Comparison of ENCODE assay signal across 13 cellular contexts in the genomic region with DNA sequence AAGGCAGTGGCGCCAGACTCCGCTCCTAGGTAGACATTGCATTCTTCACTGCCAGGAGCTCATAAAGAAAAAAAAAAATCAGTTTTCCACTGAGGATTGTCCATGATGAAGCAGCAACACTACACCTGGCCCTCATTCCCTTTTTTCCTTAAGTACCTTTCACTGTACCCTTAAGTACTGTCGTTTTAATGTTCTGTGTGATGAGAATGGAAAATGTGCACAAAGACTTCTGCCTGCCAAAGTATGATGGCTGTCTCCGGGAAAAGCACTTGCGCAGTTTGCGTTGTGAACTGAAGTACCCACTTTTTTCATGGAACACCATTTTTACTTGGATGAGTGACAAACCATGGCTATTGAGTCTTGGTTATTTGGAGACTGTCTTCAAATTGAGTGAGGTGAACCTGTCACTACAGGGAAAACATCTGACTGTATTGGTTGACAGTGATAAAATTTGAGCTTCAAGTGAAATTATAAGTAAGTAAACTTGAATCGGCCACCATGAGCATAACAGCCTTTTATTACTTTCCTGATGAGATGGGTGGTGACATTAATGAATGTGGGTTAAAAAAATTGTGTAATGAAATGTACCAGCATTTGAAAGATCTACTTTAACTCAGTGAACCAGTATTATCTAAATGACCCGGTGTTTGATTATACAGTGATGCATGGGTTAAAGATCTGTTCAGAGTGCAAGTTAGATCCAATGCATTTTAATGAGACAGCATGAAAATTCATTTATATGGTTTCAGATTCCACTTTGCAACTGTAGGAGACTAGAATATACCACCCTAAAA.
DNase-seq lines count a peak whose midpoint lies in the region; ATAC-seq and TF ChIP-seq lines count a peak whose summit lies in the region.
"Had no signal": no experiment of that assay in that cellular context is flagged by ENCODE, and none has a peak within 500 bp of the region (broad histone marks: within the 10 kb centered on the region; RNA-seq: fewer than 3 reads in every experiment).

No MANE protein-coding gene starts in this region.

- no peaks in the 10 kb centered on the region for H3K27me3 Mint-ChIP-seq in activated CD8-positive, alpha-beta T cell treated with anti-CD3 and anti-CD28 coated beads, Interleukin-2, amount 10 ng/mL, durations not matched to agents 7 days and 5 days (ENCODE audit: low read depth)
- no peaks in the 10 kb centered on the region for H3K27me3 Mint-ChIP-seq in natural killer cell treated with Interleukin-12 subunit alpha and Interleukin-12 subunit beta and Interleukin-15 and Interleukin-18, amount 100 ng/mL, for 72 hours

- CTCF ChIA-PET in SK-N-SH (lab: Yijun Ruan, JAX) = no interaction called here
- CTCF ChIA-PET in activated CD8-positive, alpha-beta T cell treated with anti-CD3 and anti-CD28 coated beads, Interleukin-2, amount 10 ng/mL, durations not matched to agents 7 days and 5 days (lab: Charles Lee) = interaction anchor here (1.1 kb wide), 1 partner anchor 10 kb away, joined by 3 read pairs; no protein-coding TSS in a partner anchor

- TF ChIP-seq CTCF in SK-N-SH (IDR thresholded peaks at IDR 0.05) (no peak), thyroid gland (IDR thresholded peaks at IDR 0.05) (no peak)

- H3K27me3 ChIP-seq in SK-N-SH (ENCODE audit: insufficient read depth) (no peaks in the 10 kb centered on the region), thyroid gland (no peaks in the 10 kb centered on the region)
- H3K27me3 ChIP-seq: suprapubic skin had no signal

- H3K4me1 ChIP-seq in SK-N-SH (ENCODE audit: control insufficient read depth in 1 of 2, insufficient read depth in 2 of 2, low read depth in 1 of 2, low read length in 1 of 2) (peaks cover 0 to 29% of the 10 kb centered on the region in 2 experiments; a peak in 3 of 4 replicates), thyroid gland (no peaks in the 10 kb centered on the region)

- no peak for TF ChIP-seq RAD21 in SK-N-SH (IDR thresholded peaks at IDR 0.05; ENCODE audit: low read length)

- H3F3A ChIP-seq in SK-N-SH (replicated peaks; ENCODE audit: insufficient read depth) = peaks cover 20% of the 10 kb centered on the region

- no peak for TF ChIP-seq POLR2A in thyroid gland (IDR thresholded peaks at IDR 0.05)

- H4K20me1 ChIP-seq in SK-N-SH (ENCODE audit: insufficient read depth) = no peaks in the 10 kb centered on the region

- H3K9me2 ChIP-seq in SK-N-SH = no peaks in the 10 kb centered on the region

- no peak for TF ChIP-seq EP300 in SK-N-SH (IDR thresholded peaks at IDR 0.05; ENCODE audit: borderline replicate concordance in 1 of 2, low read depth in 1 of 2, low read length in 1 of 2)

- 90% methylated on average over 8 of the region's 8 CpGs for WGBS in SK-N-SH (ENCODE audit: low lambda C conversion rate)
- 89% methylated on average over 8 of the region's 8 CpGs for WGBS in thyroid gland, 2 donors

- ATAC-seq in SK-N-SH treated with all-trans-retinoic acid at 6 μM for 48 hours = no peak
- ATAC-seq in activated CD8-positive, alpha-beta T cell treated with anti-CD3 and anti-CD28 coated beads, Interleukin-2, amount 10 ng/mL, durations not matched to agents 7 days and 5 days = no peak
- ATAC-seq in natural killer cell treated with Interleukin-12 subunit alpha and Interleukin-12 subunit beta and Interleukin-15 and Interleukin-18, amount 100 ng/mL, for 72 hours = no peak
- ATAC-seq: Panc1 had no signal

- no peaks in the 10 kb centered on the region for H3K9me3 Mint-ChIP-seq in activated CD8-positive, alpha-beta T cell treated with anti-CD3 and anti-CD28 coated beads, Interleukin-2, amount 10 ng/mL, durations not matched to agents 7 days and 5 days (ENCODE audit: insufficient read depth)
- no peaks in the 10 kb centered on the region for H3K9me3 Mint-ChIP-seq in natural killer cell treated with Interleukin-12 subunit alpha and Interleukin-12 subunit beta and Interleukin-15 and Interleukin-18, amount 100 ng/mL, for 72 hours

- H3K9me3 ChIP-seq in SK-N-SH (no peaks in the 10 kb centered on the region), thyroid gland (no peaks in the 10 kb centered on the region)
- H3K9me3 ChIP-seq: suprapubic skin had no signal

- H3K4me3 Mint-ChIP-seq in activated CD8-positive, alpha-beta T cell treated with anti-CD3 and anti-CD28 coated beads, Interleukin-2, amount 10 ng/mL, durations not matched to agents 7 days and 5 days = peak overlapping the region; percentile 47
- peak overlapping the region; percentile 66 for H3K4me3 Mint-ChIP-seq in natural killer cell treated with Interleukin-12 subunit alpha and Interleukin-12 subunit beta and Interleukin-15 and Interleukin-18, amount 100 ng/mL, for 72 hours
- H3K4me3 Mint-ChIP-seq: neural crest cell had no signal

- peaks cover 46% of the 10 kb centered on the region for H3K36me3 Mint-ChIP-seq in activated CD8-positive, alpha-beta T cell treated with anti-CD3 and anti-CD28 coated beads, Interleukin-2, amount 10 ng/mL, durations not matched to agents 7 days and 5 days (ENCODE audit: low read depth)
- H3K36me3 Mint-ChIP-seq in natural killer cell treated with Interleukin-12 subunit alpha and Interleukin-12 subunit beta and Interleukin-15 and Interleukin-18, amount 100 ng/mL, for 72 hours = no peaks in the 10 kb centered on the region

- peaks cover 84% of the 10 kb centered on the region for H3K4me1 Mint-ChIP-seq in activated CD8-positive, alpha-beta T cell treated with anti-CD3 and anti-CD28 coated beads, Interleukin-2, amount 10 ng/mL, durations not matched to agents 7 days and 5 days (ENCODE audit: low read depth)
- peaks cover 53 to 54% of the 10 kb centered on the region in 2 donors for H3K4me1 Mint-ChIP-seq in natural killer cell treated with Interleukin-12 subunit alpha and Interleukin-12 subunit beta and Interleukin-15 and Interleukin-18, amount 100 ng/mL, for 72 hours (ENCODE audit: low read depth in 2 of 2)
- H3K4me1 Mint-ChIP-seq: neural crest cell had no signal

- H2AFZ ChIP-seq in SK-N-SH (ENCODE audit: low read depth) = no peak overlapping the region; the same call in 1 of the 2 replicates

- H3K4me3 ChIP-seq in SK-N-SH (ENCODE audit: low read depth in 2 of 2, low read length in 1 of 2) = no peak overlapping the region
- no peak overlapping the region for H3K4me3 ChIP-seq in thyroid gland (replicated peaks in 1 of 3)
- H3K4me3 ChIP-seq: suprapubic skin had no signal

- no peak overlapping the region for H3K9ac ChIP-seq in SK-N-SH

- H3K27ac Mint-ChIP-seq in activated CD8-positive, alpha-beta T cell treated with anti-CD3 and anti-CD28 coated beads, Interleukin-2, amount 10 ng/mL, durations not matched to agents 7 days and 5 days = peak overlapping the region; percentile 92
- peak overlapping the region; percentile 86 to 91 for H3K27ac Mint-ChIP-seq in natural killer cell treated with Interleukin-12 subunit alpha and Interleukin-12 subunit beta and Interleukin-15 and Interleukin-18, amount 100 ng/mL, for 72 hours

- peak overlapping the region; percentile 35; the same call in 1 of the 2 replicates for H3K4me2 ChIP-seq in SK-N-SH

- H3K27ac ChIP-seq in SK-N-SH (ENCODE audit: low read depth in 2 of 2, low read length in 1 of 2) (peak overlapping the region in 1 of 2 experiments; percentile 62; a peak in 2 of 4 replicates), thyroid gland (no peak overlapping the region)
- H3K27ac ChIP-seq: suprapubic skin had no signal

- H3K36me3 ChIP-seq in SK-N-SH (replicated peaks in 1 of 2; ENCODE audit: control insufficient read depth in 1 of 2, insufficient read depth in 2 of 2, low read length in 1 of 2) (no peaks in the 10 kb centered on the region), thyroid gland (no peaks in the 10 kb centered on the region)
- H3K36me3 ChIP-seq: suprapubic skin had no signal

- no peak for DNase-seq in SK-N-SH
- DNase-seq in NCI-H187 (lab: John Stamatoyannopoulos, UW) = peak; percentile 79 to 82
- DNase-seq in activated CD8-positive, alpha-beta T cell treated with anti-CD3 and anti-CD28 coated beads, Interleukin-2, amount 10 ng/mL, durations not matched to agents 7 days and 5 days = no peak
- DNase-seq in natural killer cell treated with Interleukin-12 subunit alpha and Interleukin-12 subunit beta and Interleukin-15 and Interleukin-18, amount 100 ng/mL, for 72 hours (ENCODE audit: low spot score) = no peak
- no peak for DNase-seq in thyroid gland
- no peak for DNase-seq in cerebellar nuclear complex (lab: John Stamatoyannopoulos, UW)
- no peak for DNase-seq in posterior cingulate gyrus
- DNase-seq: ACHN; activated CD4-positive, CD25-positive, alpha-beta regulatory T cell had no signal

- intact Hi-C loops in thyroid gland (cut with DNase I) (no loop called here), posterior cingulate gyrus (cut with DNase I) (no loop called here)

- H3K79me2 ChIP-seq in SK-N-SH (ENCODE audit: insufficient read depth) = peaks cover 30% of the 10 kb centered on the region

- POLR2A ChIA-PET in SK-N-SH (lab: Yijun Ruan, JAX) = no interaction called here
- POLR2A ChIA-PET in activated CD8-positive, alpha-beta T cell treated with anti-CD3 and anti-CD28 coated beads, Interleukin-2, amount 10 ng/mL, durations not matched to agents 7 days and 5 days (lab: Charles Lee) = no interaction called here

TF ChIP-seq in SK-N-SH, 30 proteins besides CTCF, POLR2A, EP300 and RAD21:
- TF ChIP-seq, protein P1, sequence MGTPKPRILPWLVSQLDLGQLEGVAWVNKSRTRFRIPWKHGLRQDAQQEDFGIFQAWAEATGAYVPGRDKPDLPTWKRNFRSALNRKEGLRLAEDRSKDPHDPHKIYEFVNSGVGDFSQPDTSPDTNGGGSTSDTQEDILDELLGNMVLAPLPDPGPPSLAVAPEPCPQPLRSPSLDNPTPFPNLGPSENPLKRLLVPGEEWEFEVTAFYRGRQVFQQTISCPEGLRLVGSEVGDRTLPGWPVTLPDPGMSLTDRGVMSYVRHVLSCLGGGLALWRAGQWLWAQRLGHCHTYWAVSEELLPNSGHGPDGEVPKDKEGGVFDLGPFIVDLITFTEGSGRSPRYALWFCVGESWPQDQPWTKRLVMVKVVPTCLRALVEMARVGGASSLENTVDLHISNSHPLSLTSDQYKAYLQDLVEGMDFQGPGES (IDR thresholded peaks at IDR 0.05; ENCODE audit: low read depth, low read length) = no peak
TF ChIP-seq in SK-N-SH: peak in this region for 0.

TF ChIP-seq in SK-N-SH treated with all-trans-retinoic acid at 6 μM for 48 hours, 23 proteins besides CTCF, POLR2A, EP300 and RAD21 (continues in another document):
- TF ChIP-seq ARNTL (CRISPR knock-in tag; IDR thresholded peaks at IDR 0.05; ENCODE audit: borderline replicate concordance, low read depth) (no peak), ESRRG (CRISPR knock-in tag; IDR thresholded peaks at IDR 0.05) (no peak)
- TF ChIP-seq, protein P2, sequence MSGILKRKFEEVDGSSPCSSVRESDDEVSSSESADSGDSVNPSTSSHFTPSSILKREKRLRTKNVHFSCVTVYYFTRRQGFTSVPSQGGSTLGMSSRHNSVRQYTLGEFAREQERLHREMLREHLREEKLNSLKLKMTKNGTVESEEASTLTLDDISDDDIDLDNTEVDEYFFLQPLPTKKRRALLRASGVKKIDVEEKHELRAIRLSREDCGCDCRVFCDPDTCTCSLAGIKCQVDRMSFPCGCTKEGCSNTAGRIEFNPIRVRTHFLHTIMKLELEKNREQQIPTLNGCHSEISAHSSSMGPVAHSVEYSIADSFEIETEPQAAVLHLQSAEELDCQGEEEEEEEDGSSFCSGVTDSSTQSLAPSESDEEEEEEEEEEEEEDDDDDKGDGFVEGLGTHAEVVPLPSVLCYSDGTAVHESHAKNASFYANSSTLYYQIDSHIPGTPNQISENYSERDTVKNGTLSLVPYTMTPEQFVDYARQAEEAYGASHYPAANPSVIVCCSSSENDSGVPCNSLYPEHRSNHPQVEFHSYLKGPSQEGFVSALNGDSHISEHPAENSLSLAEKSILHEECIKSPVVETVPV (CRISPR knock-in tag; IDR thresholded peaks at IDR 0.05) = no peak

Comparison
In these comparisons a context has a peak if more than half of its experiments do, and no peak if none do; other contexts are left out.
1. DNase-seq: peak in NCI-H187 (2 of 2); none in SK-N-SH (single experiment), activated CD8-positive, alpha-beta T cell treated with anti-CD3 and anti-CD28 coated beads, Interleukin-2, amount 10 ng/mL, durations not matched to agents 7 days and 5 days (single experiment), natural killer cell treated with Interleukin-12 subunit alpha and Interleukin-12 subunit beta and Interleukin-15 and Interleukin-18, amount 100 ng/mL, for 72 hours (single experiment), thyroid gland (0 of 2), cerebellar nuclear complex (0 of 2) and posterior cingulate gyrus (0 of 10).